ENCODE assay signal across 8 cellular contexts in genomic region chr2:226030369-226031077, GRCh38.
DNase-seq lines count a peak whose midpoint lies in the region; ATAC-seq and FAIRE-seq lines count a peak whose summit lies in the region.

No MANE protein-coding gene starts in this region.

- H3K4me1 Mint-ChIP-seq in activated naive CD8-positive, alpha-beta T cell (ENCODE audit: low read depth) = peaks cover 21% of the 10 kb centered on the region
- H3K4me1 Mint-ChIP-seq in stimulated activated naive B cell treated with anti-CD40 and anti-IgM and Interleukin-4, amounts not matched to agents 10 μg/mL and 1 μg/mL and 100 μg/mL, for 72 hours = peaks cover 14 to 32% of the 10 kb centered on the region in 2 donors

- no peaks in the 10 kb centered on the region for H3K36me3 Mint-ChIP-seq in activated naive CD8-positive, alpha-beta T cell
- H3K36me3 Mint-ChIP-seq in stimulated activated naive B cell treated with anti-CD40 and anti-IgM and Interleukin-4, amounts not matched to agents 10 μg/mL and 1 μg/mL and 100 μg/mL, for 72 hours = no peaks in the 10 kb centered on the region

- FAIRE-seq in HTR-8/SVneo (lab: Jason Lieb, UNC) = no peak

- peaks cover 34% of the 10 kb centered on the region for H3K27me3 Mint-ChIP-seq in activated naive CD8-positive, alpha-beta T cell
- peaks cover 8 to 27% of the 10 kb centered on the region in 2 donors for H3K27me3 Mint-ChIP-seq in stimulated activated naive B cell treated with anti-CD40 and anti-IgM and Interleukin-4, amounts not matched to agents 10 μg/mL and 1 μg/mL and 100 μg/mL, for 72 hours

- H3K9ac ChIP-seq in iPS-15b (ENCODE audit: low read depth, low read length) = no peak overlapping the region

- peak overlapping the region; percentile 76 for H3K4me3 ChIP-seq in iPS-15b (ENCODE audit: low read depth, low read length)

- peak overlapping the region; percentile 80 for H3K4me3 Mint-ChIP-seq in activated naive CD8-positive, alpha-beta T cell
- peak overlapping the region; percentile 82 to 83 for H3K4me3 Mint-ChIP-seq in stimulated activated naive B cell treated with anti-CD40 and anti-IgM and Interleukin-4, amounts not matched to agents 10 μg/mL and 1 μg/mL and 100 μg/mL, for 72 hours

- peak; percentile 19 for ATAC-seq in HG03432 (IDR thresholded peaks at IDR 0.05; ENCODE audit: unreplicated experiment)
- ATAC-seq in stimulated activated naive B cell treated with anti-CD40 and anti-IgM and Interleukin-4, amounts not matched to agents 10 μg/mL and 1 μg/mL and 100 μg/mL, for 72 hours (replicated peaks) = peak; percentile 51 to 63
- ATAC-seq in HG03457 (IDR thresholded peaks at IDR 0.05; ENCODE audit: unreplicated experiment) = no peak
- ATAC-seq in HG02571 (IDR thresholded peaks at IDR 0.05; ENCODE audit: unreplicated experiment) = no peak

- H3K36me3 ChIP-seq in iPS-15b (ENCODE audit: control insufficient read depth, insufficient read depth, low read length) = no peaks in the 10 kb centered on the region

- H3K9me3 Mint-ChIP-seq in activated naive CD8-positive, alpha-beta T cell (ENCODE audit: low read depth) = no peaks in the 10 kb centered on the region
- peaks cover 0 to 2% of the 10 kb centered on the region in 2 donors for H3K9me3 Mint-ChIP-seq in stimulated activated naive B cell treated with anti-CD40 and anti-IgM and Interleukin-4, amounts not matched to agents 10 μg/mL and 1 μg/mL and 100 μg/mL, for 72 hours

- no peaks in the 10 kb centered on the region for H3K9me3 ChIP-seq in iPS-15b (ENCODE audit: control insufficient read depth, insufficient read depth, low read length)

- DNase-seq in CD1c-positive myeloid dendritic cell (ENCODE audit: extremely low spot score) (peak; percentile 26), HTR-8/SVneo (ENCODE audit: insufficient read length, low spot score) (no peak)
- no peak for DNase-seq in stimulated activated naive B cell treated with anti-CD40 and anti-IgM and Interleukin-4, amounts not matched to agents 10 μg/mL and 1 μg/mL and 100 μg/mL, for 72 hours

- peaks cover 10% of the 10 kb centered on the region for H3K4me1 ChIP-seq in iPS-15b (ENCODE audit: control insufficient read depth, insufficient read depth, low read length)

- H3K27me3 ChIP-seq in iPS-15b (ENCODE audit: control insufficient read depth, insufficient read depth, low read length) = peaks cover 10% of the 10 kb centered on the region

- H3K27ac Mint-ChIP-seq in activated naive CD8-positive, alpha-beta T cell = no peak overlapping the region
- H3K27ac Mint-ChIP-seq in stimulated activated naive B cell treated with anti-CD40 and anti-IgM and Interleukin-4, amounts not matched to agents 10 μg/mL and 1 μg/mL and 100 μg/mL, for 72 hours = no peak overlapping the region

Comparison
In these comparisons a context has a peak if more than half of its experiments do, and no peak if none do; other contexts are left out.
1. ATAC-seq: peak in HG03432 (single experiment) and stimulated activated naive B cell treated with anti-CD40 and anti-IgM and Interleukin-4, amounts not matched to agents 10 μg/mL and 1 μg/mL and 100 μg/mL, for 72 hours (2 of 2); none in HG03457 (single experiment) and HG02571 (single experiment).